Comparison of ENCODE assay signal across 9 cellular contexts in the genomic region with DNA sequence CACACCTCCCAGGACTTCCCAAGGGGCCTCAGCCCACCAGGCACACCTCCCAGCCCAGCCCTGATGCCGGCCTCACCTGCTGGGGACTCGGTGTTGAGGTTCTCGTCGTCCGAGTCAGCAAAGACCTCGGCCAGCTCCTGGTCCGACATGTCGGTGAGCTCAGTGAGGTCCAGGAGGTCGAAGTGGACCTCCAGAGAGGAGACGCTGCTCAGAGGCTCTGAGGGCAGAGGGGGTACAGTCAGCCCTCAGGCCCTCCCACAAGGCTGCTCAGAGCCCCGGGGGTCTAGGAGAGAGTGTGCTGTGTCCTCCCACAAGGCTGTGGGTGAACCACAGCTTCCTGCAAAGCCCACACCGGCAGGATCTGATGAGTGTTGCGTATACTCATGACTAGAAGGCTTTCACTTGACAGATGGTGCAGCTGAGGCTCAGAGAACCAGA. TPM values are rescaled to one million over a fixed set of nuclear protein-coding genes. Genes with fewer than 3 reads are reported as not detected.
DNase-seq lines count a peak whose midpoint lies in the region; ATAC-seq and TF ChIP-seq lines count a peak whose summit lies in the region.
"Had no signal": no experiment of that assay in that cellular context is flagged by ENCODE, and none has a peak within 500 bp of the region (broad histone marks: within the 10 kb centered on the region; RNA-seq: fewer than 3 reads in every experiment).

No MANE protein-coding gene starts in this region.

- H3K9me3 Mint-ChIP-seq in activated T-helper 1 cell treated with anti-CD3 and anti-CD28 coated beads, Interleukin-12 subunit alpha, Interleukin-12 subunit beta, Interleukin-2, Interleukin-4 antibody, amounts not matched to agents 30 ng/mL and 10 ng/mL and 1 ng/mL, durations not matched to agents 14 hours and 24 hours and 36 hours: no peaks in the 10 kb centered on the region

- H3K36me3 ChIP-seq in Loucy (ENCODE audit: insufficient read depth, low read length) (no peaks in the 10 kb centered on the region), heart left ventricle (no peaks in the 10 kb centered on the region)
- H3K36me3 ChIP-seq: cardiac muscle cell had no signal

- peaks cover 4% of the 10 kb centered on the region for H3K27me3 Mint-ChIP-seq in activated T-helper 1 cell treated with anti-CD3 and anti-CD28 coated beads, Interleukin-12 subunit alpha, Interleukin-12 subunit beta, Interleukin-2, Interleukin-4 antibody, amounts not matched to agents 30 ng/mL and 10 ng/mL and 1 ng/mL, durations not matched to agents 14 hours and 24 hours and 36 hours (ENCODE audit: insufficient read depth)

- ATAC-seq in GM18519 (IDR thresholded peaks at IDR 0.05; ENCODE audit: low FRiP score, unreplicated experiment) (peak; percentile 45), heart left ventricle (no peak)

- H3K4me3 Mint-ChIP-seq in activated T-helper 1 cell treated with anti-CD3 and anti-CD28 coated beads, Interleukin-12 subunit alpha, Interleukin-12 subunit beta, Interleukin-2, Interleukin-4 antibody, amounts not matched to agents 30 ng/mL and 10 ng/mL and 1 ng/mL, durations not matched to agents 14 hours and 24 hours and 36 hours: peak overlapping the region; percentile 19

- H3K36me3 Mint-ChIP-seq in activated T-helper 1 cell treated with anti-CD3 and anti-CD28 coated beads, Interleukin-12 subunit alpha, Interleukin-12 subunit beta, Interleukin-2, Interleukin-4 antibody, amounts not matched to agents 30 ng/mL and 10 ng/mL and 1 ng/mL, durations not matched to agents 14 hours and 24 hours and 36 hours (ENCODE audit: low read depth): no peaks in the 10 kb centered on the region

- H3K27me3 ChIP-seq in Loucy (ENCODE audit: insufficient read depth, low read length, poor library complexity, severe bottlenecking): no peaks in the 10 kb centered on the region
- no peaks in the 10 kb centered on the region for H3K27me3 ChIP-seq in heart left ventricle
- H3K27me3 ChIP-seq: cardiac muscle cell had no signal

- H3K9me2 ChIP-seq in Loucy (replicated peaks; ENCODE audit: low read depth, low read length): no peaks in the 10 kb centered on the region

- H3F3A ChIP-seq in Loucy (ENCODE audit: low read depth): no peaks in the 10 kb centered on the region

- H3K4me3 ChIP-seq in Loucy (ENCODE audit: low read length, poor library complexity, severe bottlenecking): peak overlapping the region; percentile 75
- no peak overlapping the region for H3K4me3 ChIP-seq in coronary artery
- peak overlapping the region in 1 of 12 donors; percentile 16 for H3K4me3 ChIP-seq in heart left ventricle
- H3K4me3 ChIP-seq: cardiac muscle cell had no signal

- intact Hi-C loops in activated T-helper 1 cell treated with anti-CD3 and anti-CD28 coated beads, Interleukin-12 subunit alpha, Interleukin-12 subunit beta, Interleukin-2, Interleukin-4 antibody, amounts not matched to agents 30 ng/mL and 10 ng/mL and 1 ng/mL, durations not matched to agents 14 hours and 24 hours and 36 hours (cut with micrococcal nuclease): no loop called here
- intact Hi-C loops in heart left ventricle (cut with DNase I): no loop called here

- peak overlapping the region; percentile 91 for H3K4me2 ChIP-seq in Loucy (ENCODE audit: low read depth, low read length, poor library complexity, severe bottlenecking)

- H3K9ac ChIP-seq in Loucy (ENCODE audit: low read depth, low read length, poor library complexity, severe bottlenecking): peak overlapping the region; percentile 70

- H2AFZ ChIP-seq in Loucy (ENCODE audit: low read length): no peak overlapping the region

- DNase-seq in activated T-helper 1 cell treated with anti-CD3 and anti-CD28 coated beads, Interleukin-12 subunit alpha, Interleukin-12 subunit beta, Interleukin-2, Interleukin-4 antibody, amounts not matched to agents 30 ng/mL and 10 ng/mL and 1 ng/mL, durations not matched to agents 14 hours and 24 hours and 36 hours (ENCODE audit: low spot score): peak; percentile 38
- DNase-seq in stimulated activated CD4-positive, alpha-beta T cell treated with anti-CD3 and anti-CD28 coated beads, Interleukin-4, amount 100 ng/mL, for 24 hours: peak; percentile 71
- DNase-seq in cortex of kidney (lab: John Stamatoyannopoulos, UW) (no peak), coronary artery (ENCODE audit: low spot score) (no peak), NCI-H1436 treated with DMSO at 0.1 percent for 48 hours (lab: John Stamatoyannopoulos, UW) (no peak), heart left ventricle (no peak)

- H3K27ac Mint-ChIP-seq in activated T-helper 1 cell treated with anti-CD3 and anti-CD28 coated beads, Interleukin-12 subunit alpha, Interleukin-12 subunit beta, Interleukin-2, Interleukin-4 antibody, amounts not matched to agents 30 ng/mL and 10 ng/mL and 1 ng/mL, durations not matched to agents 14 hours and 24 hours and 36 hours: no peak overlapping the region

- TF ChIP-seq CTCF in Loucy (conservative IDR thresholded peaks at IDR 0.05; ENCODE audit: low read length) (no peak), coronary artery (IDR thresholded peaks at IDR 0.05) (no peak), heart left ventricle (IDR thresholded peaks at IDR 0.05) (no peak)

- peaks cover 8% of the 10 kb centered on the region for H3K4me1 Mint-ChIP-seq in activated T-helper 1 cell treated with anti-CD3 and anti-CD28 coated beads, Interleukin-12 subunit alpha, Interleukin-12 subunit beta, Interleukin-2, Interleukin-4 antibody, amounts not matched to agents 30 ng/mL and 10 ng/mL and 1 ng/mL, durations not matched to agents 14 hours and 24 hours and 36 hours (ENCODE audit: low read depth)

- H3K27ac ChIP-seq in coronary artery (no peak overlapping the region), heart left ventricle (no peak overlapping the region)
- H3K27ac ChIP-seq: cardiac muscle cell had no signal

- H3K79me2 ChIP-seq in Loucy (ENCODE audit: insufficient read depth, low read length): no peaks in the 10 kb centered on the region

- no peak for TF ChIP-seq POLR2A in heart left ventricle (IDR thresholded peaks at IDR 0.05)

- H4K20me1 ChIP-seq in Loucy (ENCODE audit: insufficient read depth, low read length, poor library complexity, severe bottlenecking): no peaks in the 10 kb centered on the region

- H3K9me3 ChIP-seq in Loucy (ENCODE audit: insufficient read depth, low read depth, low read length): no peaks in the 10 kb centered on the region
- H3K9me3 ChIP-seq in heart left ventricle: no peaks in the 10 kb centered on the region

- peaks cover 23% of the 10 kb centered on the region for H3K4me1 ChIP-seq in Loucy (ENCODE audit: insufficient read depth, low read length, poor library complexity, severe bottlenecking)
- peaks cover 0 to 8% (median 0%) of the 10 kb centered on the region in 12 donors for H3K4me1 ChIP-seq in heart left ventricle

- WGBS in heart left ventricle, 4 donors: 75 to 82% (median 77%) methylated on average over 9 to 13 of the region's 13 CpGs

RNA-seq across cellular contexts. Expression of a gene that starts 10.5 kb away (rescaled TPM):
- total RNA-seq in activated T-helper 1 cell treated with anti-CD3 and anti-CD28 coated beads, Interleukin-12 subunit alpha, Interleukin-12 subunit beta, Interleukin-2, Interleukin-4 antibody, amounts not matched to agents 30 ng/mL and 10 ng/mL and 1 ng/mL, durations not matched to agents 14 hours and 24 hours and 36 hours: 0.18 TPM in 1 of 2 replicates, not detected in the other
- total RNA-seq in heart left ventricle: 10 to 100 TPM in 1 of 9 donors, 1 to 10 TPM in 8; 2.3 to 16.0 (median 5.5) TPM
- 1 to 10 TPM; 1.4 to 3.8 TPM for polyA plus RNA-seq in heart left ventricle

Comparison
In these comparisons a context has a peak if more than half of its experiments do, and no peak if none do; other contexts are left out.
1. DNase-seq: peak in activated T-helper 1 cell treated with anti-CD3 and anti-CD28 coated beads, Interleukin-12 subunit alpha, Interleukin-12 subunit beta, Interleukin-2, Interleukin-4 antibody, amounts not matched to agents 30 ng/mL and 10 ng/mL and 1 ng/mL, durations not matched to agents 14 hours and 24 hours and 36 hours (single experiment) and stimulated activated CD4-positive, alpha-beta T cell treated with anti-CD3 and anti-CD28 coated beads, Interleukin-4, amount 100 ng/mL, for 24 hours (single experiment); none in cortex of kidney (single experiment), coronary artery (single experiment), NCI-H1436 treated with DMSO at 0.1 percent for 48 hours (single experiment) and heart left ventricle (0 of 5).